ENCODE assay signal across 8 cellular contexts in the genomic region with DNA sequence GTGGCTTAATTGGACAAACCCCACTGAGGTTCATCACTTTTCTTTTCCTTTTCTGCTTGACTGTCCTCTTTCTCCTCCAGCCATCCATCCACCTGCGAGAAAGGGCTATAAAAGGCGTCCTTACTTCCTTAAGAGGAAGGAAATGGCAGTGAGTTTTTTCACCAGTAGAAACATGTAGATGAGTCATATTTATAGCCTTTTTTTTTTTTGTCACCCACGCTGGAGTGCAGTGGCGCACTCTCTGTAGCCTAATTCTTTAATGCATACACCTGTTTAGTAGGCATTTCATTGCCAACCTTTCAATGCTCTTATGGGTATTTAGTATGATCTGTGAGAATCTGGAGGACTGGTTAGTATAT. TPM values are rescaled to one million over a fixed set of nuclear protein-coding genes. Genes with fewer than 3 reads are reported as not detected.
A peak's percentile ranks its signal among the peaks of the same experiment; 100 is the strongest.
DNase-seq lines count a peak whose midpoint lies in the region; ATAC-seq lines count a peak whose summit lies in the region.

No MANE protein-coding gene starts in this region.

- no peak overlapping the region for H3K27ac Mint-ChIP-seq in T-helper 2 cell treated with Interferon-gamma antibody and Interleukin-4, amounts not matched to agents 5 μg/mL and 100 μg/mL, for 36 hours

- H3K4me3 ChIP-seq in mesodermal cell (ENCODE audit: extremely low read depth, insufficient read depth, low read length, poor library complexity, severe bottlenecking) = no peak overlapping the region

- H3K36me3 Mint-ChIP-seq in T-helper 2 cell treated with Interferon-gamma antibody and Interleukin-4, amounts not matched to agents 5 μg/mL and 100 μg/mL, for 36 hours (ENCODE audit: low read depth) = peaks cover 4% of the 10 kb centered on the region

- ATAC-seq in GM18517 (IDR thresholded peaks at IDR 0.05; ENCODE audit: unreplicated experiment) (peak; percentile 70), HG03066 (IDR thresholded peaks at IDR 0.05; ENCODE audit: low read depth, unreplicated experiment) (peak; percentile 58)

- peak overlapping the region; percentile 18 for H3K27ac ChIP-seq in mesodermal cell (ENCODE audit: low read depth, low read length, severe bottlenecking)

- H3K27me3 Mint-ChIP-seq in T-helper 2 cell treated with Interferon-gamma antibody and Interleukin-4, amounts not matched to agents 5 μg/mL and 100 μg/mL, for 36 hours (ENCODE audit: low read depth) = no peaks in the 10 kb centered on the region

- H3K4me3 Mint-ChIP-seq in T-helper 2 cell treated with Interferon-gamma antibody and Interleukin-4, amounts not matched to agents 5 μg/mL and 100 μg/mL, for 36 hours = peak overlapping the region; percentile 25

- peaks cover 44% of the 10 kb centered on the region for H3K4me1 ChIP-seq in mesodermal cell (ENCODE audit: control insufficient read depth, insufficient read depth, low read length, poor library complexity, severe bottlenecking)

- DNase-seq in T-helper 2 cell treated with Interferon-gamma antibody and Interleukin-4, amounts not matched to agents 5 μg/mL and 100 μg/mL, for 36 hours (ENCODE audit: low spot score) = peak; percentile 22
- DNase-seq in NCI-H1048 (lab: John Stamatoyannopoulos, UW) (no peak), amniotic stem cell (lab: John Stamatoyannopoulos, UW) (no peak), NCI-H1694 treated with DMSO at 0.1 percent for 48 hours (lab: John Stamatoyannopoulos, UW) (no peak), GM03348 (ENCODE audit: low spot score) (no peak)

- H3K36me3 ChIP-seq in mesodermal cell (ENCODE audit: control insufficient read depth, insufficient read depth, low read length) = no peaks in the 10 kb centered on the region

- WGBS in mesodermal cell (ENCODE audit: insufficient coverage in 2 of 2), 2 experiments = no CpG with 5 or more reads among the region's 4 CpGs

- H3K4me1 Mint-ChIP-seq in T-helper 2 cell treated with Interferon-gamma antibody and Interleukin-4, amounts not matched to agents 5 μg/mL and 100 μg/mL, for 36 hours (ENCODE audit: low read depth) = peaks cover 44% of the 10 kb centered on the region

- peaks cover 10% of the 10 kb centered on the region for H3K9me3 Mint-ChIP-seq in T-helper 2 cell treated with Interferon-gamma antibody and Interleukin-4, amounts not matched to agents 5 μg/mL and 100 μg/mL, for 36 hours

- no peaks in the 10 kb centered on the region for H3K9me3 ChIP-seq in mesodermal cell (ENCODE audit: control insufficient read depth, low read length)

RNA-seq across cellular contexts. Expression of a gene that starts 15.3 kb away (rescaled TPM):
- 62.2 TPM for polyA plus RNA-seq in mesodermal cell (2013, experiment 1 of 2)
- polyA plus RNA-seq in mesodermal cell (2013, experiment 2 of 2) = 59.5 TPM
